In genomic region chr3:71541313-71541712, GRCh38 we compare ENCODE assay signal across 1 cellular context.
TF ChIP-seq lines count a peak whose summit lies in the region.

No MANE protein-coding gene starts in this region.

TF ChIP-seq in K562, 482 proteins besides CTCF, POLR2A, EP300 and RAD21 (continued from another document):
- no peak for TF ChIP-seq ZNF408 (CRISPR knock-in tag; IDR thresholded peaks at IDR 0.05; ENCODE audit: low read depth)
